ENCODE assay signal across 8 cellular contexts in genomic region chr2:72116081-72116533, GRCh38. TPM values are rescaled to one million over a fixed set of nuclear protein-coding genes. Genes with fewer than 3 reads are reported as not detected.
A peak's percentile ranks its signal among the peaks of the same experiment; 100 is the strongest.
DNase-seq lines count a peak whose midpoint lies in the region; ATAC-seq and TF ChIP-seq lines count a peak whose summit lies in the region.

No MANE protein-coding gene starts in this region.

- H3K27me3 ChIP-seq in A673 (replicated peaks; ENCODE audit: insufficient read depth, low read depth, low read length, poor library complexity) (no peaks in the 10 kb centered on the region), SJCRH30 (no peaks in the 10 kb centered on the region), transverse colon (peaks cover 5% of the 10 kb centered on the region)

- H3K4me3 ChIP-seq in A673 (ENCODE audit: low read depth, low read length, poor library complexity, severe bottlenecking) (no peak overlapping the region), SJCRH30 (peak overlapping the region; percentile 14), foreskin fibroblast (ENCODE audit: low read depth in 1 of 2, low read length in 2 of 2) (no peak overlapping the region), transverse colon (no peak overlapping the region)

- H3K9me3 ChIP-seq in A673 (ENCODE audit: low read depth, low read length, poor library complexity, severe bottlenecking) (no peaks in the 10 kb centered on the region), SJCRH30 (replicated peaks) (no peaks in the 10 kb centered on the region), transverse colon (no peaks in the 10 kb centered on the region)

- intact Hi-C loops in A673 (cut with micrococcal nuclease; ENCODE audit: unreplicated experiment) (no loop called here), transverse colon (cut with DNase I; ENCODE audit: low total_unique reads) (no loop called here)

- POLR2A ChIA-PET in A673 (lab: Charles Lee; ENCODE audit: low non-redundant PET) = interaction anchor here (0.7 kb wide), 1 partner anchor 169 kb away, joined by 3 read pairs; no protein-coding TSS in a partner anchor

- DNase-seq in A673 (ENCODE audit: low spot score) = peak; percentile 52
- peak; percentile 61 to 71 for DNase-seq in SJCRH30
- no peak for DNase-seq in foreskin fibroblast
- no peak for DNase-seq in cerebellar cortex (ENCODE audit: low spot score)
- DNase-seq in activated effector memory CD4-positive, alpha-beta T cell treated with anti-CD3 and anti-CD28 coated beads, Interleukin-2, amount 50 U/mL, for 16 hours = no peak
- DNase-seq in transverse colon = no peak
- DNase-seq in activated gamma-delta T cell (lab: John Stamatoyannopoulos, UW) = no peak

- 52 to 88% methylated on average over 1 to 4 of the region's 4 CpGs for WGBS in transverse colon (ENCODE audit: low coverage in 1 of 2), 2 donors

- in situ Hi-C loops in transverse colon (cut with MboI; ENCODE audit: low pct_ligation_motif_present in 1 of 4, low pct_unique_long_range_greater_than_20kb in 1 of 4, low sequenced_read_pairs in 3 of 4) = no loop called here

- no TSS peak for BruUV-seq in A673 (replicated peaks; lab: Mats Ljungman, UMichigan)

- no peak for TF ChIP-seq EP300 in transverse colon (IDR thresholded peaks at IDR 0.05; ENCODE audit: low read depth)

- TF ChIP-seq POLR2A in transverse colon (IDR thresholded peaks at IDR 0.05) = no peak

- ATAC-seq in GM19463 (IDR thresholded peaks at IDR 0.05; ENCODE audit: unreplicated experiment) = peak; percentile 38

- CTCF ChIA-PET in A673 (lab: Charles Lee) = interaction anchor here (0.5 to 0.6 kb wide), 2 partner anchors 38 to 192 kb away, joined by 3 read pairs; no protein-coding TSS in a partner anchor

- H3K36me3 ChIP-seq in A673 (ENCODE audit: insufficient read depth, low read length, poor library complexity, severe bottlenecking) (no peaks in the 10 kb centered on the region), SJCRH30 (no peaks in the 10 kb centered on the region), transverse colon (no peaks in the 10 kb centered on the region)

- peak; percentile 52 for TF ChIP-seq CTCF in A673 (conservative IDR thresholded peaks at IDR 0.05; ENCODE audit: low read depth, low read length)
- TF ChIP-seq CTCF in foreskin fibroblast (IDR thresholded peaks at IDR 0.05; ENCODE audit: low read depth, low read length) = peak; percentile 43
- TF ChIP-seq CTCF in transverse colon (IDR thresholded peaks at IDR 0.05) = peak in 1 of 5 experiments; percentile 14

- H3K4me1 ChIP-seq in A673 (ENCODE audit: insufficient read depth, low read length, poor library complexity, severe bottlenecking) (peaks cover 5% of the 10 kb centered on the region), SJCRH30 (peaks cover 36% of the 10 kb centered on the region), transverse colon (no peaks in the 10 kb centered on the region)

- H3K27ac ChIP-seq in A673 (ENCODE audit: low read depth, low read length, poor library complexity, severe bottlenecking) (no peak overlapping the region), SJCRH30 (peak overlapping the region; percentile 78), transverse colon (no peak overlapping the region)

RNA-seq across cellular contexts. Expression of gene CYP26B1, which starts 31.6 kb away (rescaled TPM):
- total RNA-seq in A673 (2021) (2.1 and 2.7 TPM in 2 replicates), transverse colon (1 to 10 TPM in 3 of 4 donors, not detected in 1; 1.5 to 5.2 (median 2.4) TPM)
- total RNA-seq in SJCRH30 (2014; rRNA removed; shearing (Covaris generic)) = 9.7 and 11.3 TPM in 2 replicates

Comparison
In these comparisons a context has a peak if more than half of its experiments do, and no peak if none do; other contexts are left out.
1. DNase-seq: peak in A673 (single experiment) and SJCRH30 (2 of 2); none in foreskin fibroblast (0 of 2), cerebellar cortex (single experiment), activated effector memory CD4-positive, alpha-beta T cell treated with anti-CD3 and anti-CD28 coated beads, Interleukin-2, amount 50 U/mL, for 16 hours (single experiment), transverse colon (single experiment) and activated gamma-delta T cell (single experiment).